Comparison of ENCODE assay signal across 16 cellular contexts in the genomic region with DNA sequence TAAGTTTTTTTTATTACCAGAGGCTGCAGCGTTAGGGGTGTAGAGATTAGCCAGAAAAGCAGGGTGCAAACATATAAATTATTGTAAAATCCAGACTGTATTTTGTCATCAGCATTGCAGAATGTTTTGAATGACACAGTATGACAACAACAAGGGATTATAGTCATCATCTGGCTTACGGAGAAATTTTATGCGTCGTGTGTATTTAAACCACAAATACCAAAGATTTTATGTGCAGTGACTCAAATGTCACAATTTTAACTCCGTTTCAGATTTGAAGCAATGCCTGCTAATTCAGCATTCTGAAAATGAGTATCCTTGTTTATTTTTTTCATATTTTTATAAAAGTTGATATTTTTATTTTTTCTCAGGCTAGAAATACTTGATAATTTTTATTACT. TPM values are rescaled to one million over a fixed set of nuclear protein-coding genes. Genes with fewer than 3 reads are reported as not detected.
A peak's percentile ranks its signal among the peaks of the same experiment; 100 is the strongest.
DNase-seq lines count a peak whose midpoint lies in the region; ATAC-seq and TF ChIP-seq lines count a peak whose summit lies in the region.
"Had no signal": no experiment of that assay in that cellular context is flagged by ENCODE, and none has a peak within 500 bp of the region (broad histone marks: within the 10 kb centered on the region; RNA-seq: fewer than 3 reads in every experiment).

No MANE protein-coding gene starts in this region.

- H3K4me1 ChIP-seq in osteoblast (ENCODE audit: insufficient read depth, low read length) = peaks cover 17% of the 10 kb centered on the region
- H3K4me1 ChIP-seq: adrenal gland, right lobe of liver had no signal

- H3K79me2 ChIP-seq in osteoblast (ENCODE audit: insufficient read depth, low read length) = no peaks in the 10 kb centered on the region

- no peaks in the 10 kb centered on the region for H4K20me1 ChIP-seq in osteoblast (ENCODE audit: insufficient read depth, low read length)

- H3K27me3 ChIP-seq in osteoblast (ENCODE audit: insufficient read depth, low read length) = no peaks in the 10 kb centered on the region
- H3K27me3 ChIP-seq: adrenal gland, right lobe of liver had no signal

- H2AFZ ChIP-seq in osteoblast (ENCODE audit: low read length) = no peak overlapping the region

- peak overlapping the region; percentile 51 for H3K4me2 ChIP-seq in osteoblast (ENCODE audit: insufficient read depth, low read length)

- no peaks in the 10 kb centered on the region for H3K36me3 ChIP-seq in osteoblast (ENCODE audit: insufficient read depth, low read length)
- H3K36me3 ChIP-seq: adrenal gland, right lobe of liver had no signal

- peak overlapping the region; percentile 16 for H3K4me3 ChIP-seq in osteoblast (ENCODE audit: insufficient read depth, low read length)
- H3K4me3 ChIP-seq: adrenal gland, right lobe of liver, SK-N-MC had no signal

- peak; percentile 83 for DNase-seq in EH (ENCODE audit: low read depth)
- DNase-seq in M059J (ENCODE audit: low read depth) = peak; percentile 76
- peak; percentile 47 for DNase-seq in dedifferentiated amniotic fluid mesenchymal stem cell (ENCODE audit: extremely low spot score)
- DNase-seq in osteoblast (ENCODE audit: insufficient read length, low spot score, missing footprints) = peak; percentile 63
- DNase-seq in substantia nigra (lab: John Stamatoyannopoulos, UW) = no peak
- no peak for DNase-seq in stimulated activated CD8-positive, alpha-beta memory T cell treated with anti-CD3 and anti-CD28 coated beads, Interleukin-4, amount 100 ng/mL, for 48 hours
- no peak for DNase-seq in T-helper 1 cell
- DNase-seq: adrenal gland, left ventricle myocardium superior, NCI-H187 treated with DMSO at 0.1 percent for 48 hours, NCI-H345, occipital lobe, right lobe of liver had no signal

- H3K27ac ChIP-seq in osteoblast (ENCODE audit: low read depth, low read length) (peak overlapping the region; percentile 40), substantia nigra (ENCODE audit: low read depth, low read length, poor library complexity, severe bottlenecking) (no peak overlapping the region)
- H3K27ac ChIP-seq: adrenal gland, right lobe of liver, SK-N-MC had no signal

- no peak for ATAC-seq in GM21786 (IDR thresholded peaks at IDR 0.05; ENCODE audit: unreplicated experiment)
- ATAC-seq: left ventricle myocardium superior, Panc1, right lobe of liver had no signal

- no peaks in the 10 kb centered on the region for H3K9me3 ChIP-seq in osteoblast (ENCODE audit: low read depth, low read length)
- H3K9me3 ChIP-seq: adrenal gland, right lobe of liver had no signal

- TF ChIP-seq CTCF in osteoblast (IDR thresholded peaks at IDR 0.05; ENCODE audit: extremely low read depth, low read depth, low read length) = no peak

RNA-seq across cellular contexts. Expression of a gene that starts 19.4 kb away (rescaled TPM):
- total RNA-seq in M059J (2014; rRNA removed; shearing (Covaris generic)) = 62.1 and 71.7 TPM in 2 replicates
- 81.6 and 94.5 TPM in 2 replicates for total RNA-seq in osteoblast

Comparison
In these comparisons a context has a peak if more than half of its experiments do, and no peak if none do; other contexts are left out.
1. DNase-seq: peak in EH (single experiment), M059J (single experiment), dedifferentiated amniotic fluid mesenchymal stem cell (single experiment) and osteoblast (single experiment); none in substantia nigra (0 of 49), stimulated activated CD8-positive, alpha-beta memory T cell treated with anti-CD3 and anti-CD28 coated beads, Interleukin-4, amount 100 ng/mL, for 48 hours (single experiment) and T-helper 1 cell (0 of 5).